In genomic region chrX:11427082-11428033, GRCh38 we compare ENCODE assay signal across 7 cellular contexts.
A peak's percentile ranks its signal among the peaks of the same experiment; 100 is the strongest.
DNase-seq lines count a peak whose midpoint lies in the region; ATAC-seq and TF ChIP-seq lines count a peak whose summit lies in the region.

No MANE protein-coding gene starts in this region.

- H3K9me2 ChIP-seq in SK-N-SH = no peaks in the 10 kb centered on the region

- H4K20me1 ChIP-seq in SK-N-SH (ENCODE audit: insufficient read depth) = no peaks in the 10 kb centered on the region

- TF ChIP-seq EP300 in SK-N-SH (IDR thresholded peaks at IDR 0.05; ENCODE audit: borderline replicate concordance in 1 of 2, low read depth in 1 of 2, low read length in 1 of 2) = no peak

- H3K4me3 ChIP-seq in SK-N-SH (ENCODE audit: low read depth in 2 of 2, low read length in 1 of 2) (peak overlapping the region; percentile 19 to 34; a peak in 2 of 4 replicates), heart right ventricle (peak overlapping the region in 9 of 10 donors; percentile 35 to 61 (median 55)), retinal pigment epithelial cell (ENCODE audit: low read length) (peak overlapping the region; percentile 57)

- H3K79me2 ChIP-seq in SK-N-SH (ENCODE audit: insufficient read depth) = no peaks in the 10 kb centered on the region

- CTCF ChIA-PET in SK-N-SH (lab: Yijun Ruan, JAX) = no interaction called here
- CTCF ChIA-PET in RWPE1 (lab: Yijun Ruan, JAX) = no interaction called here

- H3K36me3 ChIP-seq in SK-N-SH (replicated peaks in 1 of 2; ENCODE audit: control insufficient read depth in 1 of 2, insufficient read depth in 2 of 2, low read length in 1 of 2) (no peaks in the 10 kb centered on the region), heart right ventricle (no peaks in the 10 kb centered on the region)

- no peaks in the 10 kb centered on the region for H3F3A ChIP-seq in SK-N-SH (replicated peaks; ENCODE audit: insufficient read depth)

- POLR2A ChIA-PET in SK-N-SH (lab: Yijun Ruan, JAX) = no interaction called here
- POLR2A ChIA-PET in RWPE1 (lab: Yijun Ruan, JAX; ENCODE audit: low non-redundant PET) = no interaction called here

- H3K9me3 ChIP-seq in SK-N-SH (no peaks in the 10 kb centered on the region), heart right ventricle (no peaks in the 10 kb centered on the region)

- H3K27ac ChIP-seq in SK-N-SH (ENCODE audit: low read depth in 2 of 2, low read length in 1 of 2) = no peak overlapping the region
- peak overlapping the region in 9 of 10 donors; percentile 15 to 73 (median 65) for H3K27ac ChIP-seq in heart right ventricle
- no peak overlapping the region for H3K27ac ChIP-seq in RWPE1

- H3K27me3 ChIP-seq in SK-N-SH (ENCODE audit: insufficient read depth) = no peaks in the 10 kb centered on the region
- H3K27me3 ChIP-seq in heart right ventricle = peaks cover 0 to 30% (median 0%) of the 10 kb centered on the region in 7 donors

- intact Hi-C loops in heart right ventricle (cut with DNase I) = no loop called here

- H3K4me2 ChIP-seq in SK-N-SH = peak overlapping the region; percentile 44; the same call in 1 of the 2 replicates

- no peak for TF ChIP-seq RAD21 in SK-N-SH (IDR thresholded peaks at IDR 0.05; ENCODE audit: low read length)

- no peak overlapping the region for H2AFZ ChIP-seq in SK-N-SH (ENCODE audit: low read depth)

- peak; percentile 26 for DNase-seq in SK-N-SH
- peak; percentile 34 to 62 for DNase-seq in heart right ventricle
- DNase-seq in retinal pigment epithelial cell (ENCODE audit: low read depth) = no peak
- DNase-seq in RWPE1 (ENCODE audit: low spot score) = no peak
- no peak for DNase-seq in activated CD4-positive, CD25-positive, alpha-beta regulatory T cell (lab: John Stamatoyannopoulos, UW)

- no peak overlapping the region for H3K9ac ChIP-seq in SK-N-SH

- TF ChIP-seq CTCF in SK-N-SH (IDR thresholded peaks at IDR 0.05) = peak; percentile 33
- peak in 8 of 9 donors; percentile 10 to 48 (median 38) for TF ChIP-seq CTCF in heart right ventricle (IDR thresholded peaks at IDR 0.05)
- TF ChIP-seq CTCF in retinal pigment epithelial cell (conservative IDR thresholded peaks at IDR 0.05; ENCODE audit: low read depth, low read length) = peak; percentile 57
- TF ChIP-seq CTCF in RWPE1 (conservative IDR thresholded peaks at IDR 0.05; ENCODE audit: low read depth) = no peak

- H3K4me1 ChIP-seq in SK-N-SH (ENCODE audit: control insufficient read depth in 1 of 2, insufficient read depth in 2 of 2, low read depth in 1 of 2, low read length in 1 of 2) = no peaks in the 10 kb centered on the region
- H3K4me1 ChIP-seq in heart right ventricle = peaks cover 0 to 11% (median 0%) of the 10 kb centered on the region in 9 donors

- ATAC-seq in GM19438 (IDR thresholded peaks at IDR 0.05; ENCODE audit: low read depth, unreplicated experiment) (peak; percentile 49), heart right ventricle (peak; percentile 71 to 85 (median 80)), HG02973 (IDR thresholded peaks at IDR 0.05; ENCODE audit: unreplicated experiment) (no peak)

- 31% methylated on average over 39 of the region's 72 CpGs for WGBS in SK-N-SH (ENCODE audit: low lambda C conversion rate)
- WGBS in heart right ventricle, 2 donors = 16 to 25% methylated on average over 31 to 56 of the region's 72 CpGs

TF ChIP-seq in SK-N-SH, 30 proteins besides CTCF, POLR2A, EP300 and RAD21:
- TF ChIP-seq PBX3 (IDR thresholded peaks at IDR 0.05) (no peak), TAF1 (IDR thresholded peaks at IDR 0.05; ENCODE audit: borderline replicate concordance, low read depth, low read length) (no peak), FOXJ3 (CRISPR knock-in tag; IDR thresholded peaks at IDR 0.05) (no peak), SIN3A (IDR thresholded peaks at IDR 0.05; ENCODE audit: borderline replicate concordance, low read depth, low read length) (no peak), YY1 (IDR thresholded peaks at IDR 0.05; ENCODE audit: low read depth) (no peak), ZBTB33 (IDR thresholded peaks at IDR 0.05; ENCODE audit: borderline replicate concordance, low read depth) (no peak)

Comparison
In these comparisons a context has a peak if more than half of its experiments do, and no peak if none do; other contexts are left out.
1. DNase-seq: peak in SK-N-SH (single experiment) and heart right ventricle (2 of 2); none in retinal pigment epithelial cell (single experiment), RWPE1 (single experiment) and activated CD4-positive, CD25-positive, alpha-beta regulatory T cell (0 of 4).
2. H3K27ac ChIP-seq: peak in heart right ventricle (9 of 10); none in SK-N-SH (0 of 2) and RWPE1 (single experiment).
3. Peak in every context shown above with its lines, with median percentiles within 50 percentile points of each other: H3K4me3 ChIP-seq.